8 cellular contexts compared by ENCODE assay signal in genomic region chr19:56594783-56595547, GRCh38. TPM values are rescaled to one million over a fixed set of nuclear protein-coding genes. Genes with fewer than 3 reads are reported as not detected.
DNase-seq lines count a peak whose midpoint lies in the region; ATAC-seq and TF ChIP-seq lines count a peak whose summit lies in the region.

ZNF71 (plus strand) TSS chr19:56595302; CDS start chr19:56601559, 6,257 bp downstream.

- CTCF ChIA-PET in PC-3 (lab: Charles Lee) = no interaction called here

- peaks cover 40% of the 10 kb centered on the region for H3K79me2 ChIP-seq in PC-3 (ENCODE audit: low read length)

- peak in 1 of 4 donors; percentile 13 for TF ChIP-seq POLR2A in esophagus squamous epithelium (IDR thresholded peaks at IDR 0.05)

- H3K9me3 ChIP-seq in HUES64 (ENCODE audit: insufficient read depth, low read depth, low read length) = peaks cover 16% of the 10 kb centered on the region
- peaks cover 62% of the 10 kb centered on the region for H3K9me3 ChIP-seq in PC-3 (ENCODE audit: low read length)
- H3K9me3 ChIP-seq in esophagus squamous epithelium = peaks cover 0 to 33% (median 0%) of the 10 kb centered on the region in 3 donors
- H3K9me3 ChIP-seq in muscle layer of duodenum (ENCODE audit: control insufficient read depth in 1 of 2, low read length in 2 of 2) = peaks cover 0 to 8% of the 10 kb centered on the region in 2 donors

- peaks cover 6% of the 10 kb centered on the region for H3K4me1 ChIP-seq in HUES64 (ENCODE audit: insufficient read depth, low read length)
- no peaks in the 10 kb centered on the region for H3K4me1 ChIP-seq in PC-3 (ENCODE audit: insufficient read depth, low read length)
- H3K4me1 ChIP-seq in esophagus squamous epithelium = peaks cover 0 to 21% (median 9%) of the 10 kb centered on the region in 3 donors
- peaks cover 4 to 10% of the 10 kb centered on the region in 2 donors for H3K4me1 ChIP-seq in muscle layer of duodenum (ENCODE audit: control insufficient read depth in 1 of 2, insufficient read depth in 2 of 2, low read length in 2 of 2)

- peak within 1 kb of the TSS; percentile 96 for H2AFZ ChIP-seq in PC-3 (ENCODE audit: low read length)

- intact Hi-C loops in PC-3 (cut with micrococcal nuclease) (no loop called here), esophagus squamous epithelium (cut with DNase I) (no loop called here)

- H3F3A ChIP-seq in PC-3 (ENCODE audit: low read length, unreplicated experiment) = no peaks in the 10 kb centered on the region

- TF ChIP-seq CTCF in PC-3 (conservative IDR thresholded peaks at IDR 0.05; ENCODE audit: low read depth, low read length) = no peak
- TF ChIP-seq CTCF in esophagus squamous epithelium (IDR thresholded peaks at IDR 0.05) = peak in 1 of 6 experiments; percentile 37

- H3K9ac ChIP-seq in HUES64 (ENCODE audit: low read depth, low read length) (peak within 1 kb of the TSS; percentile 89), PC-3 (ENCODE audit: low read length) (peak within 1 kb of the TSS; percentile 88)

- H3K27ac ChIP-seq in HUES64 (ENCODE audit: low read depth, low read length) (no peak within 1 kb of the TSS; the same call in 1 of the 2 replicates), PC-3 (ENCODE audit: low read length) (no peak within 1 kb of the TSS), esophagus squamous epithelium (peak within 1 kb of the TSS; percentile 79 to 88 (median 84)), muscle layer of duodenum (ENCODE audit: low read length) (peak within 1 kb of the TSS; percentile 37)

- POLR2A ChIA-PET in PC-3 (lab: Charles Lee; ENCODE audit: unreplicated experiment) = no interaction called here

- H3K36me3 ChIP-seq in HUES64 (ENCODE audit: insufficient read depth, low read length) (peaks cover 15% of the 10 kb centered on the region; the same call in 1 of the 2 replicates), PC-3 (ENCODE audit: low read depth, low read length) (peaks cover 29% of the 10 kb centered on the region), esophagus squamous epithelium (peaks cover 0 to 22% (median 0%) of the 10 kb centered on the region in 3 donors), muscle layer of duodenum (ENCODE audit: control insufficient read depth in 1 of 2, insufficient read depth in 2 of 2, low read length in 2 of 2) (peaks cover 0 to 17% of the 10 kb centered on the region in 2 donors)

- no TSS peak for BruUV-seq in PC-3 (replicated peaks; lab: Mats Ljungman, UMichigan)

- DNase-seq in COLO668 (lab: John Stamatoyannopoulos, UW; ENCODE audit: unreplicated experiment) (peak; percentile 81), PC-3 (peak; percentile 86), esophagus squamous epithelium (lab: John Stamatoyannopoulos, UW) (peak; percentile 41)
- peak; percentile 88 to 92 for DNase-seq in activated T-cell treated with anti-CD3 and anti-CD28 coated beads, Interleukin-2, amount 50 U/mL, for 48 hours
- DNase-seq in stimulated activated CD8-positive, alpha-beta memory T cell treated with anti-CD3 and anti-CD28 coated beads, Interleukin-7, amount 100 ng/mL, for 1 hour (ENCODE audit: low read depth in 2 of 2) = peak; percentile 70

- ATAC-seq in GM21390 (IDR thresholded peaks at IDR 0.05; ENCODE audit: unreplicated experiment) (peak; percentile 91), PC-3 (peak; percentile 95)

- no peaks in the 10 kb centered on the region for H3K27me3 ChIP-seq in HUES64 (ENCODE audit: insufficient read depth, low read length)
- no peaks in the 10 kb centered on the region for H3K27me3 ChIP-seq in PC-3 (ENCODE audit: low read length)
- no peaks in the 10 kb centered on the region for H3K27me3 ChIP-seq in esophagus squamous epithelium
- H3K27me3 ChIP-seq in muscle layer of duodenum (ENCODE audit: low read depth, low read length) = no peaks in the 10 kb centered on the region

- peak within 1 kb of the TSS; percentile 88 for H3K4me2 ChIP-seq in PC-3 (ENCODE audit: low read length)

- H3K9me2 ChIP-seq in PC-3 (replicated peaks; ENCODE audit: low read length) = no peaks in the 10 kb centered on the region

- no peaks in the 10 kb centered on the region for H4K20me1 ChIP-seq in PC-3 (ENCODE audit: low read length)

- WGBS in HUES64 = under 1% methylated on average over 52 of the region's 52 CpGs
- 1 to 3% methylated on average over 15 to 19 of the region's 52 CpGs for WGBS in esophagus squamous epithelium, 2 donors

- H3K4me3 ChIP-seq in HUES64 (ENCODE audit: low read length) (peak within 1 kb of the TSS; percentile 99), PC-3 (ENCODE audit: low read length) (peak within 1 kb of the TSS; percentile 94), esophagus squamous epithelium (peak within 1 kb of the TSS; percentile 80 to 100 (median 90)), muscle layer of duodenum (ENCODE audit: low read depth in 1 of 2, low read length in 2 of 2) (peak within 1 kb of the TSS; percentile 84 to 100)

RNA-seq across cellular contexts. Expression of gene ZNF71, which starts in this region (rescaled TPM):
- 7.7 TPM for polyA plus RNA-seq in HUES64 (2013, experiment 1 of 2)
- 9.3 TPM for polyA plus RNA-seq in HUES64 (2013, experiment 2 of 2)
- total RNA-seq in PC-3 (2014; rRNA removed) (8.8 and 14.2 TPM in 2 replicates), esophagus squamous epithelium (1 to 10 TPM; 3.0 to 8.4 (median 3.4) TPM)

Comparison
In these comparisons a context has a peak if more than half of its experiments do, and no peak if none do; other contexts are left out.
1. H3K27ac ChIP-seq: peak in esophagus squamous epithelium (4 of 4) and muscle layer of duodenum (single experiment); none in HUES64 (single experiment) and PC-3 (single experiment).
2. Peak in every context shown above with its lines, with median percentiles within 50 percentile points of each other: DNase-seq and H3K4me3 ChIP-seq.